In the genomic region with DNA sequence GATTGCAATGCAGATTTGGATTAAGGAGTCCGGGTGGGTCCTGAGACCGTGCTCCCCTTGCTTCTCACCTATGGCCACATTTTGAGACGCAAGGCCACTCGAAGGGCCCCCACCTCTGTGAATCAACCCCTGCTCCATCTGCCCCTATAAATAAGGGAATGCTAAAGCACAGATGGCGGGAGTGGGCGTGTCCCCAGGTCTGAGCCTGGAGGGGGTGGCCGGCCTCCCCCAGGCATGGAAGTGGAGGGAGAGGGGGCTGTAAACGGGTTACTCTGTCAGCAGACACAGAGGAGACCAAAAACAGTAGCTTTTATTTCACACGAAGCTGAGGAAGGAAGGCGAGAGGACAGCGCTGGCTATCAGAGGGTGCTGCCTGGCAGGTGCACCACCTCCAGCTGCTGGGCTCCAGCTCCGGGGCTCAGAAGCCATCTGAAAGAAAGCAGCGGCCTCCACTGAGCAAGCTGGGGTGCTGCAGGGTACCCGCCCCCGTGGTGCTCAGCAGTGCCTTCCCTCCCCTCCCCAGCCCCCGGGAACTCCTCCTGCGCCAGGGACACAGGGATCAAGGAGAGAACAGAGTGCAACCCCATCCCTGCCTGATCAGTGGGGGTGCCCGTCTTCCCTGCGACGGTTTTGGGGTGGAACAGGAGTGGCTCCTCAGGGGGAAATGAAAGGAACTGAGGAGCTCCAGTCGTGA, we compare ENCODE assay signal across 1 cellular context.
TF ChIP-seq lines count a peak whose summit lies in the region.

No MANE protein-coding gene starts in this region.

TF ChIP-seq in A549, 52 proteins besides CTCF, POLR2A, EP300 and RAD21 (continued from another document):
- TF ChIP-seq ELK1 (IDR thresholded peaks at IDR 0.05; ENCODE audit: low read depth, low read length): no peak
- TF ChIP-seq TP53 (CRISPR knock-in tag; IDR thresholded peaks at IDR 0.05): no peak
- TF ChIP-seq, protein P1, sequence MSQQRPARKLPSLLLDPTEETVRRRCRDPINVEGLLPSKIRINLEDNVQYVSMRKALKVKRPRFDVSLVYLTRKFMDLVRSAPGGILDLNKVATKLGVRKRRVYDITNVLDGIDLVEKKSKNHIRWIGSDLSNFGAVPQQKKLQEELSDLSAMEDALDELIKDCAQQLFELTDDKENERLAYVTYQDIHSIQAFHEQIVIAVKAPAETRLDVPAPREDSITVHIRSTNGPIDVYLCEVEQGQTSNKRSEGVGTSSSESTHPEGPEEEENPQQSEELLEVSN (IDR thresholded peaks at IDR 0.05; ENCODE audit: borderline replicate concordance, low read depth): no peak
- TF ChIP-seq, protein P2, sequence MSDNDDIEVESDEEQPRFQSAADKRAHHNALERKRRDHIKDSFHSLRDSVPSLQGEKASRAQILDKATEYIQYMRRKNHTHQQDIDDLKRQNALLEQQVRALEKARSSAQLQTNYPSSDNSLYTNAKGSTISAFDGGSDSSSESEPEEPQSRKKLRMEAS (IDR thresholded peaks at IDR 0.05): no peak
- TF ChIP-seq MAZ (IDR thresholded peaks at IDR 0.05; ENCODE audit: borderline replicate concordance, low read depth, low read length): no peak
- no peak for TF ChIP-seq JUN (IDR thresholded peaks at IDR 0.05)
- no peak for TF ChIP-seq POLR2AphosphoS2 (conservative IDR thresholded peaks at IDR 0.05; ENCODE audit: low read length)
- no peak for TF ChIP-seq MAFK (IDR thresholded peaks at IDR 0.05; ENCODE audit: partially characterized antibody)
TF ChIP-seq in A549: peak in this region for 0.
